ENCODE assay signal across 23 cellular contexts in the genomic region with DNA sequence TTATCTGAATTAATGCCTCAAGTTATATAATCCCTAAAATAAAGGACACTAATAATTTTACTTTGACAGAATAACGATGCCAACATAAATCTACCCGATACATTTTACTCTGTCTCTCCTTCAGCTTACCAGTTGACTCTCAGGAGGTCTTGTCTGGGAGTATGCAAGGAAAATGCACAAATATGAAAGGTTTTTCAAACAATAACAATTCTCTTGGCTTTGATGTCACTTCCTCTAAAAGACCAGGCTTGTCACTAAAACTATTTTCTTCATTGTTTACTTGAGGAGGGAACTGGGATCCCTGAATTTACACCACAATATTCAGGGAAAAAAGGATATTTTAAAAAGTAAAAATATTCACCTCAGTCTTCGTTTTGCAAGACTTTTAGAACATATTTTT.
"Had no signal": no experiment of that assay in that cellular context is flagged by ENCODE, and none has a peak within 500 bp of the region (broad histone marks: within the 10 kb centered on the region; RNA-seq: fewer than 3 reads in every experiment).

No MANE protein-coding gene starts in this region.

- H3K27ac Mint-ChIP-seq: activated CD4-positive, alpha-beta memory T cell treated with anti-CD3 and anti-CD28 coated beads for 36 hours; activated naive CD4-positive, alpha-beta T cell treated with anti-CD3 and anti-CD28 coated beads, Interleukin-2, amount 50 U/mL, for 24 hours; type B pancreatic cell had no signal

- H3K27me3 Mint-ChIP-seq: activated CD4-positive, alpha-beta memory T cell treated with anti-CD3 and anti-CD28 coated beads for 36 hours; activated naive CD4-positive, alpha-beta T cell treated with anti-CD3 and anti-CD28 coated beads, Interleukin-2, amount 50 U/mL, for 24 hours; naive thymus-derived CD8-positive, alpha-beta T cell; type B pancreatic cell had no signal

- H3K9me3 ChIP-seq: adrenal gland, left lung, neutrophil had no signal

- H3K4me3 ChIP-seq: adrenal gland, hepatocyte, left lung had no signal

- H3K4me3 Mint-ChIP-seq: activated CD4-positive, alpha-beta memory T cell treated with anti-CD3 and anti-CD28 coated beads for 36 hours; activated naive CD4-positive, alpha-beta T cell treated with anti-CD3 and anti-CD28 coated beads, Interleukin-2, amount 50 U/mL, for 24 hours; naive thymus-derived CD8-positive, alpha-beta T cell; type B pancreatic cell had no signal

- H3K27ac ChIP-seq: adrenal gland, hepatocyte, left lung, neutrophil, parathyroid adenoma had no signal

- H3K9me3 Mint-ChIP-seq: activated CD4-positive, alpha-beta memory T cell treated with anti-CD3 and anti-CD28 coated beads for 36 hours; activated naive CD4-positive, alpha-beta T cell treated with anti-CD3 and anti-CD28 coated beads, Interleukin-2, amount 50 U/mL, for 24 hours; naive thymus-derived CD8-positive, alpha-beta T cell; type B pancreatic cell had no signal

- H3K27me3 ChIP-seq: adrenal gland, hepatocyte, left lung, neutrophil had no signal

- DNase-seq: activated CD4-positive, alpha-beta memory T cell treated with anti-CD3 and anti-CD28 coated beads for 36 hours; activated CD4-positive, CD25-positive, alpha-beta regulatory T cell treated with anti-CD3 and anti-CD28 coated beads, Interleukin-2, amount 50 U/mL, for 72 hours; activated CD8-positive, alpha-beta memory T cell treated with anti-CD3 and anti-CD28 coated beads, Interleukin-2, amount 50 U/mL, for 4 hours; activated effector memory CD4-positive, alpha-beta T cell treated with anti-CD3 and anti-CD28 coated beads, Interleukin-2, amount 50 U/mL, for 16 hours; activated T-cell treated with anti-CD3 and anti-CD28 coated beads, Interleukin-2, amount 50 U/mL, for 48 hours; adrenal gland; caudate nucleus; cortex of kidney; effector memory CD4-positive, alpha-beta T cell; erythroblast; islet precursor cell; left lung; mesenchymal stem cell; naive thymus-derived CD8-positive, alpha-beta T cell; stimulated activated CD4-positive, alpha-beta T cell treated with anti-CD3 and anti-CD28 coated beads, Interleukin-2, amount 100 ng/mL, for 48 hours; stimulated activated naive CD4-positive, alpha-beta T cell; substantia nigra; T-helper 9 cell had no signal

- ATAC-seq: left lung; naive thymus-derived CD8-positive, alpha-beta T cell had no signal

- H3K4me1 ChIP-seq: adrenal gland, left lung, parathyroid adenoma had no signal
